Comparison of ENCODE assay signal across 9 cellular contexts in genomic region chr4:173505924-173506779, GRCh38. TPM values are rescaled to one million over a fixed set of nuclear protein-coding genes. Genes with fewer than 3 reads are reported as not detected.
DNase-seq lines count a peak whose midpoint lies in the region; ATAC-seq, FAIRE-seq and TF ChIP-seq lines count a peak whose summit lies in the region.
"Had no signal": no experiment of that assay in that cellular context is flagged by ENCODE, and none has a peak within 500 bp of the region (broad histone marks: within the 10 kb centered on the region; RNA-seq: fewer than 3 reads in every experiment).

No MANE protein-coding gene starts in this region.

- H3K27me3 ChIP-seq in RWPE2 (ENCODE audit: insufficient read depth, poor library complexity, severe bottlenecking) (peaks cover 21% of the 10 kb centered on the region), lower lobe of right lung (ENCODE audit: low read depth) (peaks cover 100% of the 10 kb centered on the region), tibial nerve (peaks cover 2 to 98% of the 10 kb centered on the region in 2 donors)
- H3K27me3 ChIP-seq: SJCRH30 had no signal

- TF ChIP-seq POLR2A in tibial nerve (IDR thresholded peaks at IDR 0.05) = no peak

- H3K36me3 ChIP-seq in ES-I3 (ENCODE audit: insufficient read depth, low read length) (no peaks in the 10 kb centered on the region), RWPE2 (ENCODE audit: low read depth) (no peaks in the 10 kb centered on the region), lower lobe of right lung (no peaks in the 10 kb centered on the region), tibial nerve (peaks cover 0 to 9% (median 0%) of the 10 kb centered on the region in 3 donors)
- H3K36me3 ChIP-seq: SJCRH30 had no signal

- WGBS in tibial nerve, 2 donors = 27 to 31% methylated on average over 20 of the region's 20 CpGs

- ATAC-seq in GM21723 (IDR thresholded peaks at IDR 0.05; ENCODE audit: unreplicated experiment) (peak; percentile 84), RWPE2 (ENCODE audit: low read depth) (peak; percentile 62; the same call in 2 of the 3 replicates), lower lobe of right lung (peak; percentile 54 to 75)

- FAIRE-seq in HTR-8/SVneo (lab: Jason Lieb, UNC) = no peak

- no peak overlapping the region for H3K27ac ChIP-seq in 22Rv1
- no peak overlapping the region for H3K27ac ChIP-seq in RWPE2 (ENCODE audit: poor library complexity, severe bottlenecking)
- no peak overlapping the region for H3K27ac ChIP-seq in lower lobe of right lung
- no peak overlapping the region for H3K27ac ChIP-seq in tibial nerve
- H3K27ac ChIP-seq: SJCRH30 had no signal

- DNase-seq in HTR-8/SVneo (ENCODE audit: insufficient read length, low spot score) (peak; percentile 73), RWPE2 (ENCODE audit: low spot score) (no peak), dermis blood vessel endothelial cell (peak; percentile 63), lower lobe of right lung (no peak), tibial nerve (ENCODE audit: low spot score in 2 of 2) (peak in 1 of 2 donors; percentile 54)

- no peaks in the 10 kb centered on the region for H3K9me3 ChIP-seq in ES-I3 (ENCODE audit: control insufficient read depth, insufficient read depth, low read length)
- H3K9me3 ChIP-seq in RWPE2 (ENCODE audit: severe bottlenecking) = no peaks in the 10 kb centered on the region
- H3K9me3 ChIP-seq in lower lobe of right lung = no peaks in the 10 kb centered on the region
- H3K9me3 ChIP-seq in tibial nerve = peaks cover 0 to 9% (median 0%) of the 10 kb centered on the region in 4 donors
- H3K9me3 ChIP-seq: SJCRH30 had no signal

- H3K4me1 ChIP-seq in ES-I3 (ENCODE audit: insufficient read depth, low read length) = no peaks in the 10 kb centered on the region; the same call in 1 of the 2 replicates
- no peaks in the 10 kb centered on the region for H3K4me1 ChIP-seq in RWPE2 (ENCODE audit: insufficient read depth, poor library complexity, severe bottlenecking)
- H3K4me1 ChIP-seq in lower lobe of right lung = peaks cover 26% of the 10 kb centered on the region
- peaks cover 0 to 43% (median 4%) of the 10 kb centered on the region in 4 donors for H3K4me1 ChIP-seq in tibial nerve
- H3K4me1 ChIP-seq: SJCRH30 had no signal

- TF ChIP-seq EP300 in tibial nerve (IDR thresholded peaks at IDR 0.05) = no peak

- intact Hi-C loops in lower lobe of right lung (cut with DNase I) = no loop called here

- peak overlapping the region; percentile 48; the same call in 1 of the 2 replicates for H3K9ac ChIP-seq in ES-I3 (ENCODE audit: low read depth, low read length)

- H3K4me3 ChIP-seq in RWPE2 (ENCODE audit: severe bottlenecking) (no peak overlapping the region), lower lobe of right lung (peak overlapping the region; percentile 11), tibial nerve (peak overlapping the region in 3 of 4 donors; percentile 3 to 40 (median 7))
- H3K4me3 ChIP-seq: SJCRH30 had no signal

- TF ChIP-seq CTCF in 22Rv1 (IDR thresholded peaks at IDR 0.05) (peak; percentile 68), RWPE2 (IDR thresholded peaks at IDR 0.05; ENCODE audit: poor library complexity, severe bottlenecking) (peak; percentile 54), lower lobe of right lung (IDR thresholded peaks at IDR 0.05) (peak; percentile 60), tibial nerve (IDR thresholded peaks at IDR 0.05) (peak; percentile 49 to 73 (median 59))

RNA-seq across cellular contexts. Expression of gene HAND2, which starts 23.9 kb away (rescaled TPM):
- total RNA-seq in dermis blood vessel endothelial cell (not detected in 2 replicates), lower lobe of right lung (0.35 TPM), tibial nerve (1 to 10 TPM; 1.9 to 5.1 (median 3.6) TPM)

Comparison
In these comparisons a context has a peak if more than half of its experiments do, and no peak if none do; other contexts are left out.
1. DNase-seq: peak in HTR-8/SVneo (single experiment) and dermis blood vessel endothelial cell (single experiment); none in RWPE2 (single experiment) and lower lobe of right lung (single experiment).
2. Peak in every context shown above with its lines, with median percentiles within 50 percentile points of each other: CTCF ChIP-seq and ATAC-seq.